Comparison of ENCODE assay signal across 14 cellular contexts in genomic region chr2:160694631-160695030, GRCh38.
DNase-seq lines count a peak whose midpoint lies in the region; ATAC-seq and TF ChIP-seq lines count a peak whose summit lies in the region.
"Had no signal": no experiment of that assay in that cellular context is flagged by ENCODE, and none has a peak within 500 bp of the region (broad histone marks: within the 10 kb centered on the region; RNA-seq: fewer than 3 reads in every experiment).

No MANE protein-coding gene starts in this region.

- no peaks in the 10 kb centered on the region for H3K9me2 ChIP-seq in OCI-LY7 (ENCODE audit: insufficient read depth, low read length)

- no peaks in the 10 kb centered on the region for H3K27me3 ChIP-seq in left lung
- H3K27me3 ChIP-seq: adrenal gland, ovary, Peyer's patch had no signal

- H3K4me1 ChIP-seq in OCI-LY7 (ENCODE audit: insufficient read depth, low read length, poor library complexity, severe bottlenecking) (no peaks in the 10 kb centered on the region), left lung (no peaks in the 10 kb centered on the region)
- H3K4me1 ChIP-seq: adrenal gland, Peyer's patch had no signal

- no peaks in the 10 kb centered on the region for H3K36me3 Mint-ChIP-seq in activated naive CD8-positive, alpha-beta T cell treated with anti-CD3 and anti-CD28 coated beads, Interleukin-2, amount 50 U/mL, for 24 hours (ENCODE audit: low read depth)

- DNase-seq in GM12865 (ENCODE audit: low read depth) (peak; percentile 5), GM13977 (ENCODE audit: low spot score) (no peak), OCI-LY7 (ENCODE audit: low spot score) (no peak), left lung (no peak)
- DNase-seq in activated naive CD8-positive, alpha-beta T cell treated with anti-CD3 and anti-CD28 coated beads, Interleukin-2, amount 50 U/mL, for 24 hours = peak; percentile 5
- DNase-seq: adrenal gland, islet precursor cell, NCI-H1092, NCI-H510A, ovary, Peyer's patch had no signal

- H3K27ac ChIP-seq in OCI-LY7 (ENCODE audit: low read depth, low read length, poor library complexity, severe bottlenecking) = no peak overlapping the region
- H3K27ac ChIP-seq in left lung = no peak overlapping the region
- H3K27ac ChIP-seq: adrenal gland, ovary, Peyer's patch had no signal

- in situ Hi-C loops in GM13977 (cut with MboI; ENCODE audit: low pct_unique_long_range_greater_than_20kb, low sequenced_read_pairs, unreplicated experiment) = no loop called here

- H3K9me3 ChIP-seq in OCI-LY7 (ENCODE audit: low read length) (no peaks in the 10 kb centered on the region), left lung (no peaks in the 10 kb centered on the region)
- H3K9me3 ChIP-seq: adrenal gland, ovary, Peyer's patch had no signal

- H3K4me1 Mint-ChIP-seq in activated naive CD8-positive, alpha-beta T cell treated with anti-CD3 and anti-CD28 coated beads, Interleukin-2, amount 50 U/mL, for 24 hours = no peaks in the 10 kb centered on the region

- no peaks in the 10 kb centered on the region for H3K27me3 Mint-ChIP-seq in activated naive CD8-positive, alpha-beta T cell treated with anti-CD3 and anti-CD28 coated beads, Interleukin-2, amount 50 U/mL, for 24 hours

- no peak overlapping the region for H3K4me3 Mint-ChIP-seq in activated naive CD8-positive, alpha-beta T cell treated with anti-CD3 and anti-CD28 coated beads, Interleukin-2, amount 50 U/mL, for 24 hours

- no peak overlapping the region for H2AFZ ChIP-seq in OCI-LY7 (ENCODE audit: low read length)

- POLR2A ChIA-PET in OCI-LY7 (lab: Charles Lee) = interaction anchor here (0.6 to 2.0 kb wide), 6 partner anchors 10 to 504 kb away, joined by 3 to 6 read pairs (median 4); no protein-coding TSS in a partner anchor

- ATAC-seq in GM18870 (IDR thresholded peaks at IDR 0.05; ENCODE audit: unreplicated experiment) = peak; percentile 78
- ATAC-seq in HG03469 (IDR thresholded peaks at IDR 0.05; ENCODE audit: unreplicated experiment) = peak; percentile 52
- peak; percentile 91 for ATAC-seq in activated naive CD8-positive, alpha-beta T cell treated with anti-CD3 and anti-CD28 coated beads, Interleukin-2, amount 50 U/mL, for 24 hours
- ATAC-seq in GM18519 (IDR thresholded peaks at IDR 0.05; ENCODE audit: low FRiP score, unreplicated experiment) = no peak
- no peak for ATAC-seq in left lung

- TF ChIP-seq CTCF in GM12865 (IDR thresholded peaks at IDR 0.05; ENCODE audit: insufficient read depth, low read depth, low read length, missing control alignments) = no peak
- TF ChIP-seq CTCF in GM13977 (IDR thresholded peaks at IDR 0.05; ENCODE audit: extremely low read depth, insufficient read depth, missing control alignments) = no peak
- TF ChIP-seq CTCF in OCI-LY7 (conservative IDR thresholded peaks at IDR 0.05; ENCODE audit: low read length) = no peak
- TF ChIP-seq CTCF in left lung (IDR thresholded peaks at IDR 0.05) = no peak

- no peaks in the 10 kb centered on the region for H4K20me1 ChIP-seq in OCI-LY7 (ENCODE audit: insufficient read depth, low read length)

- no peak overlapping the region for H3K4me3 ChIP-seq in GM12865 (ENCODE audit: low read depth, low read length)
- no peak overlapping the region for H3K4me3 ChIP-seq in OCI-LY7 (ENCODE audit: low read depth, low read length, poor library complexity, severe bottlenecking)
- H3K4me3 ChIP-seq in left lung = no peak overlapping the region
- H3K4me3 ChIP-seq: adrenal gland, ovary, Peyer's patch had no signal

- H3K36me3 ChIP-seq in OCI-LY7 (ENCODE audit: insufficient read depth, low read length) (no peaks in the 10 kb centered on the region), left lung (no peaks in the 10 kb centered on the region)
- H3K36me3 ChIP-seq: adrenal gland, ovary, Peyer's patch had no signal

- no peaks in the 10 kb centered on the region for H3K9me3 Mint-ChIP-seq in activated naive CD8-positive, alpha-beta T cell treated with anti-CD3 and anti-CD28 coated beads, Interleukin-2, amount 50 U/mL, for 24 hours

- no TSS peak for BruUV-seq in OCI-LY7 (replicated peaks; lab: Mats Ljungman, UMichigan)

- H3K79me2 ChIP-seq in OCI-LY7 (ENCODE audit: insufficient read depth, low read depth, low read length) = no peaks in the 10 kb centered on the region

- H3K4me2 ChIP-seq in OCI-LY7 (ENCODE audit: low read length) = no peak overlapping the region

- intact Hi-C loops in OCI-LY7 (cut with micrococcal nuclease; ENCODE audit: unreplicated experiment) = no loop called here
- intact Hi-C loops in left lung (cut with DNase I) = no loop called here

- CTCF ChIA-PET in OCI-LY7 (lab: Charles Lee; ENCODE audit: unreplicated experiment) = interaction anchor here (0.6 to 0.8 kb wide), 2 partner anchors 11 to 16 kb away, joined by 3 read pairs; no protein-coding TSS in a partner anchor

- no peak overlapping the region for H3K27ac Mint-ChIP-seq in activated naive CD8-positive, alpha-beta T cell treated with anti-CD3 and anti-CD28 coated beads, Interleukin-2, amount 50 U/mL, for 24 hours

Comparison
In these comparisons a context has a peak if more than half of its experiments do, and no peak if none do; other contexts are left out.
1. DNase-seq: peak in GM12865 (single experiment) and activated naive CD8-positive, alpha-beta T cell treated with anti-CD3 and anti-CD28 coated beads, Interleukin-2, amount 50 U/mL, for 24 hours (single experiment); none in GM13977 (single experiment), OCI-LY7 (single experiment) and left lung (0 of 2).
2. ATAC-seq: peak in GM18870 (single experiment), HG03469 (single experiment) and activated naive CD8-positive, alpha-beta T cell treated with anti-CD3 and anti-CD28 coated beads, Interleukin-2, amount 50 U/mL, for 24 hours (single experiment); none in GM18519 (single experiment) and left lung (single experiment).